13 cellular contexts compared by ENCODE assay signal in genomic region chr7:43652364-43652763, GRCh38.
A peak's percentile ranks its signal among the peaks of the same experiment; 100 is the strongest.
DNase-seq lines count a peak whose midpoint lies in the region; ATAC-seq and TF ChIP-seq lines count a peak whose summit lies in the region.
"Had no signal": no experiment of that assay in that cellular context is flagged by ENCODE, and none has a peak within 500 bp of the region (broad histone marks: within the 10 kb centered on the region; RNA-seq: fewer than 3 reads in every experiment).

No MANE protein-coding gene starts in this region.

- no peaks in the 10 kb centered on the region for H3K27me3 Mint-ChIP-seq in activated CD8-positive, alpha-beta memory T cell treated with anti-CD3 and anti-CD28 coated beads, Interleukin-2, amount 10 ng/mL, durations not matched to agents 7 days and 5 days

- no peak overlapping the region for H3K4me3 Mint-ChIP-seq in activated CD8-positive, alpha-beta memory T cell treated with anti-CD3 and anti-CD28 coated beads, Interleukin-2, amount 10 ng/mL, durations not matched to agents 7 days and 5 days

- H3K9me3 Mint-ChIP-seq in activated CD8-positive, alpha-beta memory T cell treated with anti-CD3 and anti-CD28 coated beads, Interleukin-2, amount 10 ng/mL, durations not matched to agents 7 days and 5 days (ENCODE audit: low read depth), result no peaks in the 10 kb centered on the region

- no peak overlapping the region for H2AFZ ChIP-seq in SU-DHL-6 (ENCODE audit: low read depth, low read length, severe bottlenecking)

- CTCF ChIA-PET in activated CD8-positive, alpha-beta memory T cell treated with anti-CD3 and anti-CD28 coated beads, Interleukin-2, amount 10 ng/mL, durations not matched to agents 7 days and 5 days (lab: Charles Lee), result interaction anchor here (1.0 to 11.0 kb wide), 4 partner anchors 17 to 70 kb away, joined by 3 to 90 read pairs (median 44); partner anchors contain the start of gene STK17A

- peak overlapping the region; percentile 96 for H3K4me2 ChIP-seq in SU-DHL-6 (ENCODE audit: low read depth, low read length, poor library complexity, severe bottlenecking)

- H3K79me2 ChIP-seq in SU-DHL-6 (ENCODE audit: insufficient read depth, low read length), result peaks cover 40% of the 10 kb centered on the region

- H3K27ac Mint-ChIP-seq in activated CD8-positive, alpha-beta memory T cell treated with anti-CD3 and anti-CD28 coated beads, Interleukin-2, amount 10 ng/mL, durations not matched to agents 7 days and 5 days, result peak overlapping the region; percentile 97

- H3K36me3 ChIP-seq in SU-DHL-6 (ENCODE audit: low read length) (0 out of 2 replicates have a peak, but pooled peaks cover 5% of the 10 kb centered on the region), thoracic aorta (no peaks in the 10 kb centered on the region)

- H3K27me3 ChIP-seq in SU-DHL-6 (ENCODE audit: low read length), result no peaks in the 10 kb centered on the region
- no peaks in the 10 kb centered on the region for H3K27me3 ChIP-seq in thoracic aorta (replicated peaks; ENCODE audit: insufficient read depth)

- peak overlapping the region; percentile 76 for H3K9ac ChIP-seq in SU-DHL-6 (ENCODE audit: low read length)

- no peak for DNase-seq in activated CD8-positive, alpha-beta memory T cell treated with anti-CD3 and anti-CD28 coated beads, Interleukin-2, amount 10 ng/mL, durations not matched to agents 7 days and 5 days
- no peak for DNase-seq in activated CD8-positive, alpha-beta memory T cell treated with anti-CD3 and anti-CD28 coated beads for 24 hours
- DNase-seq in epithelial cell of proximal tubule (ENCODE audit: low read depth) (no peak), thoracic aorta (ENCODE audit: low spot score) (no peak), CD1c-positive myeloid dendritic cell (ENCODE audit: extremely low spot score) (no peak)
- DNase-seq: left colon; MM.1S; stimulated activated CD4-positive, alpha-beta T cell treated with anti-CD3 and anti-CD28 coated beads, Interleukin-4, amount 100 ng/mL, for 4 hours; substantia nigra had no signal

- peak overlapping the region; percentile 5 for H3K4me3 ChIP-seq in SU-DHL-6 (ENCODE audit: insufficient read depth, low read length, poor library complexity, severe bottlenecking)
- no peak overlapping the region for H3K4me3 ChIP-seq in epithelial cell of proximal tubule (ENCODE audit: low read depth, low read length)
- no peak overlapping the region for H3K4me3 ChIP-seq in thoracic aorta

- peaks cover 48 to 49% of the 10 kb centered on the region in 2 donors for H3K4me1 ChIP-seq in thoracic aorta (ENCODE audit: control insufficient read depth in 1 of 2, low read depth in 2 of 2)

- H3K9me2 ChIP-seq in SU-DHL-6 (replicated peaks; ENCODE audit: insufficient read depth, low read length), result no peaks in the 10 kb centered on the region

- peaks cover 73% of the 10 kb centered on the region for H3F3A ChIP-seq in SU-DHL-6 (ENCODE audit: insufficient read depth)

- no peak for TF ChIP-seq CTCF in SU-DHL-6 (IDR thresholded peaks at IDR 0.05; ENCODE audit: insufficient read depth, low read length, poor library complexity, severe bottlenecking)
- TF ChIP-seq CTCF in epithelial cell of proximal tubule (conservative IDR thresholded peaks at IDR 0.05; ENCODE audit: low read depth, low read length), result peak; percentile 43
- TF ChIP-seq CTCF in thoracic aorta (IDR thresholded peaks at IDR 0.05), result no peak

- peaks cover 43% of the 10 kb centered on the region for H3K36me3 Mint-ChIP-seq in activated CD8-positive, alpha-beta memory T cell treated with anti-CD3 and anti-CD28 coated beads, Interleukin-2, amount 10 ng/mL, durations not matched to agents 7 days and 5 days

- peaks cover 85% of the 10 kb centered on the region for H3K4me1 Mint-ChIP-seq in activated CD8-positive, alpha-beta memory T cell treated with anti-CD3 and anti-CD28 coated beads, Interleukin-2, amount 10 ng/mL, durations not matched to agents 7 days and 5 days

- no peak for ATAC-seq in activated CD8-positive, alpha-beta memory T cell treated with anti-CD3 and anti-CD28 coated beads, Interleukin-2, amount 10 ng/mL, durations not matched to agents 7 days and 5 days
- no peak for ATAC-seq in thoracic aorta (ENCODE audit: insufficient number of reproducible peaks, low FRiP score, low read depth)
- no peak for ATAC-seq in GM18511 (IDR thresholded peaks at IDR 0.05; ENCODE audit: unreplicated experiment)
- ATAC-seq in HG02840 (IDR thresholded peaks at IDR 0.05; ENCODE audit: low FRiP score, unreplicated experiment), result no peak
- ATAC-seq: left colon had no signal

- no peaks in the 10 kb centered on the region for H4K20me1 ChIP-seq in SU-DHL-6 (ENCODE audit: low read depth, low read length)

- H3K9me3 ChIP-seq in SU-DHL-6 (ENCODE audit: insufficient read depth, low read length), result no peaks in the 10 kb centered on the region
- H3K9me3 ChIP-seq in thoracic aorta, result no peaks in the 10 kb centered on the region

- H3K27ac ChIP-seq in SU-DHL-6 (ENCODE audit: low read depth, low read length) (peak overlapping the region; percentile 98), thoracic aorta (peak overlapping the region; percentile 4 to 97)
- H3K27ac ChIP-seq: VCaP had no signal
